ENCODE assay signal across 25 cellular contexts in the genomic region with DNA sequence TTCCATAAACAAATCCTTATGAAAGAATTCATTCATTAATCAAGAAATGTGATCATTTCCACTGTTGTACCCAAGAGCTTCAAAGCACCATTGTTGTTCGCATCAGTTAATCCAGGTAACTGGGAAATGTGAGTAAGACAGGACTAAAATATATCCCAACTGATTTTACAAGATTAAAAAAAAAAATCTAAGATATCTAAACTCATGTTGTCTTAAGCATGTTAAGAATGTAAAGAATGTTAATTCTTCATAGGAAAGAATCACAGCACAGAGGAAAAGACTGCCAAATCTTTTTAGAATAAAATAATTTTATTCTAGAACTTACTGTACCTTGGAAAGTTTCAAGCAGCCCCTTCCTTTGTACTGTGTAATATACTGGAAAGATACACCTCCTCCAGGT.
"Had no signal": no experiment of that assay in that cellular context is flagged by ENCODE, and none has a peak within 500 bp of the region (broad histone marks: within the 10 kb centered on the region; RNA-seq: fewer than 3 reads in every experiment).

No MANE protein-coding gene starts in this region.

- H3K36me3 ChIP-seq: left ventricle myocardium inferior, prostate gland, right atrium auricular region, upper lobe of right lung had no signal

- H3K4me1 ChIP-seq: left ventricle myocardium inferior, prostate gland, right atrium auricular region, upper lobe of right lung had no signal

- H3K27ac ChIP-seq: left ventricle myocardium inferior, prostate gland, right atrium auricular region, upper lobe of right lung had no signal

- DNase-seq: activated CD4-positive, alpha-beta memory T cell treated with anti-CD3 and anti-CD28 coated beads, Interleukin-2, amount 10 ng/mL, durations not matched to agents 7 days and 5 days; activated CD4-positive, alpha-beta T cell treated with anti-CD3 and anti-CD28 coated beads, Interleukin-2, amount 10 ng/mL, durations not matched to agents 24 days and 14 days; activated gamma-delta T cell; activated naive CD4-positive, alpha-beta T cell treated with anti-CD3 and anti-CD28 coated beads, Interleukin-2, amount 50 U/mL, for 16 hours; activated naive CD8-positive, alpha-beta T cell treated with anti-CD3 and anti-CD28 coated beads, Interleukin-2, amount 50 U/mL, for 24 hours; activated T-cell treated with anti-CD3 and anti-CD28 coated beads for 4 hours; anterior cingulate cortex; caudate nucleus; effector memory CD4-positive, alpha-beta T cell; hippocampal formation; left ventricle myocardium inferior; midbrain; nephron progenitor cell; stimulated activated CD4-positive, alpha-beta T cell treated with anti-CD3 and anti-CD28 coated beads, Interleukin-12 subunit alpha, Interleukin-12 subunit beta, amount 100 ng/mL, for 4 hours; stimulated activated CD4-positive, alpha-beta T cell treated with anti-CD3 and anti-CD28 coated beads, Interleukin-4, amount 100 ng/mL, for 4 hours; stimulated activated naive CD8-positive, alpha-beta T cell treated with anti-CD3 and anti-CD28 coated beads, Interleukin-15, Interleukin-2, amounts not matched to agents 100 U/mL and 50 U/mL, for 24 hours; T-helper 17 cell; upper lobe of right lung had no signal

- H3K4me3 ChIP-seq: left ventricle myocardium inferior, prostate gland, right atrium auricular region, upper lobe of right lung had no signal

- H3K9me3 ChIP-seq: left ventricle myocardium inferior, prostate gland, right atrium auricular region, upper lobe of right lung had no signal

- FAIRE-seq: colon, endothelial cell of umbilical vein, frontal cortex had no signal

- H3K9me3 Mint-ChIP-seq: activated CD4-positive, alpha-beta memory T cell treated with anti-CD3 and anti-CD28 coated beads, Interleukin-2, amount 10 ng/mL, durations not matched to agents 7 days and 5 days; activated CD4-positive, alpha-beta T cell treated with anti-CD3 and anti-CD28 coated beads, Interleukin-2, amount 10 ng/mL, durations not matched to agents 24 days and 14 days; activated naive CD8-positive, alpha-beta T cell treated with anti-CD3 and anti-CD28 coated beads, Interleukin-2, amount 50 U/mL, for 24 hours; nephron progenitor cell had no signal

- ATAC-seq: activated naive CD8-positive, alpha-beta T cell treated with anti-CD3 and anti-CD28 coated beads, Interleukin-2, amount 50 U/mL, for 24 hours; esophagus mucosa; stimulated activated naive CD8-positive, alpha-beta T cell treated with anti-CD3 and anti-CD28 coated beads, Interleukin-15, Interleukin-2, amounts not matched to agents 100 U/mL and 50 U/mL, for 24 hours; T-helper 17 cell; upper lobe of right lung had no signal

- H3K27ac Mint-ChIP-seq: activated CD4-positive, alpha-beta memory T cell treated with anti-CD3 and anti-CD28 coated beads, Interleukin-2, amount 10 ng/mL, durations not matched to agents 7 days and 5 days; activated CD4-positive, alpha-beta T cell treated with anti-CD3 and anti-CD28 coated beads, Interleukin-2, amount 10 ng/mL, durations not matched to agents 24 days and 14 days; activated naive CD8-positive, alpha-beta T cell treated with anti-CD3 and anti-CD28 coated beads, Interleukin-2, amount 50 U/mL, for 24 hours; nephron progenitor cell; T-helper 17 cell had no signal

- H3K36me3 Mint-ChIP-seq: brain had no signal

- H3K4me3 Mint-ChIP-seq: activated CD4-positive, alpha-beta memory T cell treated with anti-CD3 and anti-CD28 coated beads, Interleukin-2, amount 10 ng/mL, durations not matched to agents 7 days and 5 days; activated CD4-positive, alpha-beta T cell treated with anti-CD3 and anti-CD28 coated beads, Interleukin-2, amount 10 ng/mL, durations not matched to agents 24 days and 14 days; activated naive CD8-positive, alpha-beta T cell treated with anti-CD3 and anti-CD28 coated beads, Interleukin-2, amount 50 U/mL, for 24 hours; brain; nephron progenitor cell; T-helper 17 cell had no signal

- H3K4me1 Mint-ChIP-seq: activated CD4-positive, alpha-beta memory T cell treated with anti-CD3 and anti-CD28 coated beads, Interleukin-2, amount 10 ng/mL, durations not matched to agents 7 days and 5 days; activated CD4-positive, alpha-beta T cell treated with anti-CD3 and anti-CD28 coated beads, Interleukin-2, amount 10 ng/mL, durations not matched to agents 24 days and 14 days; activated naive CD8-positive, alpha-beta T cell treated with anti-CD3 and anti-CD28 coated beads, Interleukin-2, amount 50 U/mL, for 24 hours; T-helper 17 cell had no signal

- H3K27me3 ChIP-seq: right atrium auricular region, upper lobe of right lung had no signal

- H3K27me3 Mint-ChIP-seq: activated CD4-positive, alpha-beta memory T cell treated with anti-CD3 and anti-CD28 coated beads, Interleukin-2, amount 10 ng/mL, durations not matched to agents 7 days and 5 days; T-helper 17 cell had no signal
